8 cellular contexts compared by ENCODE assay signal in the genomic region with DNA sequence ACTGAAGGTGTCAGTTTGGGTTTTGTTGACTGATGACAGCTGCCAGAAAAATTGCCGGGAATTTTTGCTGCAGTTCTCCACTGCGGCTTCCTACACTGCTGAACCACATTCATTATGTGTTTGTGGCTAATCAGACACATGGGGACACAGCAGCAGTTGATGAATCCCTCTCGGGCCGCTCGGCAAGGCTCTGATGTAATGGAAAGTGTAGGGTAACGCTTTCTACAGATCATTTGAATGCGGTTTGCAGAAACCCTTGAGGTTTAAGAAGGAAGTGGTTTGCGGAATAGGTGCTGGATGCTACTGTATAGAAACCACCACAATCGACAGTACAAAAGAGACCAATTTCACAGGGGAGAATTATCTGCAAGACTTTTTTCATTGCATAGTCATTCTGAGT.
DNase-seq lines count a peak whose midpoint lies in the region; ATAC-seq and TF ChIP-seq lines count a peak whose summit lies in the region.

No MANE protein-coding gene starts in this region.

- peaks cover 17% of the 10 kb centered on the region for H3K4me1 Mint-ChIP-seq in activated CD4-positive, alpha-beta T cell treated with anti-CD3 and anti-CD28 coated beads, Interleukin-2, amount 10 ng/mL, durations not matched to agents 24 days and 14 days

- no peaks in the 10 kb centered on the region for H3K79me2 ChIP-seq in DND-41 (ENCODE audit: insufficient read depth, low read length)

- H2AFZ ChIP-seq in DND-41 (ENCODE audit: low read depth, low read length), result no peak overlapping the region

- DNase-seq in DND-41 (peak; percentile 93), KBM-7 (peak; percentile 85), fibroblast of mammary gland (ENCODE audit: low read depth) (peak; percentile 72), DMS53 (lab: John Stamatoyannopoulos, UW) (no peak), omental fat pad (ENCODE audit: low spot score) (no peak)
- DNase-seq in activated CD4-positive, alpha-beta T cell treated with anti-CD3 and anti-CD28 coated beads, Interleukin-2, amount 10 ng/mL, durations not matched to agents 24 days and 14 days, result peak; percentile 93
- DNase-seq in stimulated activated naive CD4-positive, alpha-beta T cell treated with Interleukin-2 at 50 U/mL for 16 hours (lab: John Stamatoyannopoulos, UW), result peak; percentile 45

- TF ChIP-seq CTCF in DND-41 (IDR thresholded peaks at IDR 0.05; ENCODE audit: borderline replicate concordance, extremely low read depth, low read length, poor library complexity, severe bottlenecking), result no peak
- TF ChIP-seq CTCF in fibroblast of mammary gland (conservative IDR thresholded peaks at IDR 0.05; ENCODE audit: control insufficient read depth, insufficient read depth, low read depth, low read length), result no peak
- no peak for TF ChIP-seq CTCF in omental fat pad (IDR thresholded peaks at IDR 0.05)

- peak overlapping the region; percentile 44 for H3K4me2 ChIP-seq in DND-41 (ENCODE audit: insufficient read depth, low read length)

- H3K4me1 ChIP-seq in DND-41 (ENCODE audit: insufficient read depth, low read length), result peaks cover 29% of the 10 kb centered on the region

- H3K9me3 ChIP-seq in DND-41 (ENCODE audit: insufficient read depth, low read length, severe bottlenecking), result no peaks in the 10 kb centered on the region

- H3K4me3 Mint-ChIP-seq in activated CD4-positive, alpha-beta T cell treated with anti-CD3 and anti-CD28 coated beads, Interleukin-2, amount 10 ng/mL, durations not matched to agents 24 days and 14 days, result peak overlapping the region; percentile 44

- no peaks in the 10 kb centered on the region for H3K36me3 ChIP-seq in DND-41 (ENCODE audit: insufficient read depth, low read length)

- peaks cover 45% of the 10 kb centered on the region for H4K20me1 ChIP-seq in DND-41 (ENCODE audit: insufficient read depth, low read length)

- peak; percentile 94 for ATAC-seq in DND-41 (ENCODE audit: insufficient read depth, low read depth)
- ATAC-seq in GM21447 (IDR thresholded peaks at IDR 0.05; ENCODE audit: unreplicated experiment), result peak; percentile 99
- no peak for ATAC-seq in omental fat pad (ENCODE audit: low FRiP score)

- H3K27me3 Mint-ChIP-seq in activated CD4-positive, alpha-beta T cell treated with anti-CD3 and anti-CD28 coated beads, Interleukin-2, amount 10 ng/mL, durations not matched to agents 24 days and 14 days, result peaks cover 72% of the 10 kb centered on the region

- peaks cover 11% of the 10 kb centered on the region for H3K9me3 Mint-ChIP-seq in activated CD4-positive, alpha-beta T cell treated with anti-CD3 and anti-CD28 coated beads, Interleukin-2, amount 10 ng/mL, durations not matched to agents 24 days and 14 days

- no peak overlapping the region for H3K4me3 ChIP-seq in DND-41 (ENCODE audit: low read depth in 1 of 2, low read length in 2 of 2)
- H3K4me3 ChIP-seq in fibroblast of mammary gland (ENCODE audit: control insufficient read depth, low read depth, low read length), result no peak overlapping the region

- H3K36me3 Mint-ChIP-seq in activated CD4-positive, alpha-beta T cell treated with anti-CD3 and anti-CD28 coated beads, Interleukin-2, amount 10 ng/mL, durations not matched to agents 24 days and 14 days (ENCODE audit: low read depth), result peaks cover 2% of the 10 kb centered on the region

- peak overlapping the region; percentile 88 for H3K27ac Mint-ChIP-seq in activated CD4-positive, alpha-beta T cell treated with anti-CD3 and anti-CD28 coated beads, Interleukin-2, amount 10 ng/mL, durations not matched to agents 24 days and 14 days

- in situ Hi-C loops in KBM-7 (cut with MboI; ENCODE audit: low pct_unique_long_range_greater_than_20kb, low sequenced_read_pairs), result no loop called here

- intact Hi-C loops in activated CD4-positive, alpha-beta T cell treated with anti-CD3 and anti-CD28 coated beads, Interleukin-2, amount 10 ng/mL, durations not matched to agents 24 days and 14 days (cut with micrococcal nuclease), result loop anchor here (1.0 to 10.0 kb wide), 3 partner anchors 141 to 1349 kb away; partner anchors contain the start of gene SASH1

- peaks cover 69% of the 10 kb centered on the region for H3K27me3 ChIP-seq in DND-41 (ENCODE audit: insufficient read depth, low read length, poor library complexity)

- H3K9ac ChIP-seq in DND-41 (ENCODE audit: low read depth, low read length), result no peak overlapping the region

- H3K27ac ChIP-seq in DND-41 (ENCODE audit: low read length), result peak overlapping the region; percentile 62

Comparison
In these comparisons a context has a peak if more than half of its experiments do, and no peak if none do; other contexts are left out.
1. DNase-seq: peak in DND-41 (single experiment), KBM-7 (single experiment), activated CD4-positive, alpha-beta T cell treated with anti-CD3 and anti-CD28 coated beads, Interleukin-2, amount 10 ng/mL, durations not matched to agents 24 days and 14 days (single experiment), fibroblast of mammary gland (single experiment) and stimulated activated naive CD4-positive, alpha-beta T cell treated with Interleukin-2 at 50 U/mL for 16 hours (single experiment); none in DMS53 (single experiment) and omental fat pad (single experiment).